ENCODE assay signal across 1 cellular context in genomic region chr7:47505317-47506007, GRCh38.
TF ChIP-seq lines count a peak whose summit lies in the region.

No MANE protein-coding gene starts in this region.

TF ChIP-seq in IMR-90, 13 proteins besides CTCF, POLR2A, EP300 and RAD21 (continued from another document):
- TF ChIP-seq MAFK (IDR thresholded peaks at IDR 0.05; ENCODE audit: low read depth, low read length) (no peak), FOS (IDR thresholded peaks at IDR 0.05; ENCODE audit: low read depth, low read length) (no peak), BHLHE40 (IDR thresholded peaks at IDR 0.05; ENCODE audit: low read depth, low read length) (no peak), RFX5 (IDR thresholded peaks at IDR 0.05; ENCODE audit: low read depth, low read length) (no peak), RCOR1 (IDR thresholded peaks at IDR 0.05; ENCODE audit: insufficient replicate concordance, low read length) (no peak), NFE2L2 (IDR thresholded peaks at IDR 0.05; ENCODE audit: low read depth, low read length) (no peak), CHD1 (IDR thresholded peaks at IDR 0.05; ENCODE audit: low read depth, low read length) (no peak), MXI1 (IDR thresholded peaks at IDR 0.05; ENCODE audit: borderline replicate concordance, low read depth, low read length) (no peak), SMC3 (IDR thresholded peaks at IDR 0.05; ENCODE audit: low read depth, low read length) (no peak), CEBPB (IDR thresholded peaks at IDR 0.05; ENCODE audit: low read depth, low read length) (no peak)
- TF ChIP-seq, protein P1, sequence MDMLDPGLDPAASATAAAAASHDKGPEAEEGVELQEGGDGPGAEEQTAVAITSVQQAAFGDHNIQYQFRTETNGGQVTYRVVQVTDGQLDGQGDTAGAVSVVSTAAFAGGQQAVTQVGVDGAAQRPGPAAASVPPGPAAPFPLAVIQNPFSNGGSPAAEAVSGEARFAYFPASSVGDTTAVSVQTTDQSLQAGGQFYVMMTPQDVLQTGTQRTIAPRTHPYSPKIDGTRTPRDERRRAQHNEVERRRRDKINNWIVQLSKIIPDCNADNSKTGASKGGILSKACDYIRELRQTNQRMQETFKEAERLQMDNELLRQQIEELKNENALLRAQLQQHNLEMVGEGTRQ (IDR thresholded peaks at IDR 0.05; ENCODE audit: low read depth, low read length), result no peak
- TF ChIP-seq, protein P2, sequence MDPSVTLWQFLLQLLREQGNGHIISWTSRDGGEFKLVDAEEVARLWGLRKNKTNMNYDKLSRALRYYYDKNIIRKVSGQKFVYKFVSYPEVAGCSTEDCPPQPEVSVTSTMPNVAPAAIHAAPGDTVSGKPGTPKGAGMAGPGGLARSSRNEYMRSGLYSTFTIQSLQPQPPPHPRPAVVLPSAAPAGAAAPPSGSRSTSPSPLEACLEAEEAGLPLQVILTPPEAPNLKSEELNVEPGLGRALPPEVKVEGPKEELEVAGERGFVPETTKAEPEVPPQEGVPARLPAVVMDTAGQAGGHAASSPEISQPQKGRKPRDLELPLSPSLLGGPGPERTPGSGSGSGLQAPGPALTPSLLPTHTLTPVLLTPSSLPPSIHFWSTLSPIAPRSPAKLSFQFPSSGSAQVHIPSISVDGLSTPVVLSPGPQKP (IDR thresholded peaks at IDR 0.05; ENCODE audit: borderline replicate concordance, low read depth, low read length), result no peak
TF ChIP-seq in IMR-90: peak in this region for 0.
